Comparison of ENCODE assay signal across 10 cellular contexts in genomic region chr1:212606042-212606733, GRCh38. TPM values are rescaled to one million over a fixed set of nuclear protein-coding genes. Genes with fewer than 3 reads are reported as not detected.
DNase-seq lines count a peak whose midpoint lies in the region; ATAC-seq and TF ChIP-seq lines count a peak whose summit lies in the region.
"Had no signal": no experiment of that assay in that cellular context is flagged by ENCODE, and none has a peak within 500 bp of the region (broad histone marks: within the 10 kb centered on the region; RNA-seq: fewer than 3 reads in every experiment).

No MANE protein-coding gene starts in this region.

- H3K4me3 Mint-ChIP-seq in CD4-positive, CD25-positive, alpha-beta regulatory T cell: peak overlapping the region; percentile 94 to 98 (median 96)
- H3K4me3 Mint-ChIP-seq in neural crest cell: peak overlapping the region; percentile 77

- H2BK5ac ChIP-seq in IMR-90 (ENCODE audit: low read depth, low read length, poor library complexity, severe bottlenecking): no peak overlapping the region

- no peak overlapping the region for H3K27ac ChIP-seq in CD4-positive, CD25-positive, alpha-beta regulatory T cell (ENCODE audit: insufficient read depth, low read length, poor library complexity, severe bottlenecking)
- H3K27ac ChIP-seq in IMR-90 (ENCODE audit: insufficient read depth, low read length) (no peak overlapping the region), adrenal gland (no peak overlapping the region)
- H3K27ac ChIP-seq: neutrophil, SJSA1 had no signal

- H3K36me3 ChIP-seq in CD4-positive, CD25-positive, alpha-beta regulatory T cell (ENCODE audit: control insufficient read depth, insufficient read depth, low read length): no peaks in the 10 kb centered on the region
- H3K36me3 ChIP-seq in IMR-90 (ENCODE audit: control insufficient read depth, insufficient read depth, low read length): no peaks in the 10 kb centered on the region
- no peaks in the 10 kb centered on the region for H3K36me3 ChIP-seq in adrenal gland (replicated peaks in 1 of 2)
- H3K36me3 ChIP-seq: neutrophil had no signal

- H3K18ac ChIP-seq in IMR-90 (ENCODE audit: low read depth, low read length): no peak overlapping the region

- no peaks in the 10 kb centered on the region for H3K36me3 Mint-ChIP-seq in CD4-positive, CD25-positive, alpha-beta regulatory T cell
- no peaks in the 10 kb centered on the region for H3K36me3 Mint-ChIP-seq in neural crest cell (ENCODE audit: low read depth)

- H2BK120ac ChIP-seq in IMR-90 (ENCODE audit: low read depth, low read length): no peak overlapping the region

- H3K27me3 Mint-ChIP-seq in CD4-positive, CD25-positive, alpha-beta regulatory T cell: peaks cover 96% of the 10 kb centered on the region
- peaks cover 91% of the 10 kb centered on the region for H3K27me3 Mint-ChIP-seq in neural crest cell (ENCODE audit: low read depth)

- CTCF ChIA-PET in IMR-90 (lab: Yijun Ruan, JAX): interaction anchor here (1.1 kb wide), 1 partner anchor 9 kb away, joined by 4 read pairs; no protein-coding TSS in a partner anchor

- H3K4me2 ChIP-seq in IMR-90 (ENCODE audit: low read depth, low read length): no peak overlapping the region

- peak overlapping the region; percentile 40; the same call in 1 of the 2 replicates for H2AK5ac ChIP-seq in IMR-90 (ENCODE audit: low read depth, low read length)

- no peak overlapping the region for H4K91ac ChIP-seq in IMR-90 (ENCODE audit: insufficient read depth, low read depth, low read length)

- H4K8ac ChIP-seq in IMR-90 (ENCODE audit: low read depth in 2 of 2, low read length in 2 of 2): no peak overlapping the region

- no peak for TF ChIP-seq RAD21 in IMR-90 (IDR thresholded peaks at IDR 0.05; ENCODE audit: low read length)

- no peak for DNase-seq in CD4-positive, CD25-positive, alpha-beta regulatory T cell
- no peak for DNase-seq in IMR-90
- no peak for DNase-seq in choroid plexus epithelial cell (ENCODE audit: low read depth)
- DNase-seq in neural crest cell (ENCODE audit: low read depth, low spot score): no peak
- DNase-seq in adrenal gland: no peak
- DNase-seq in effector CD8-positive, alpha-beta T cell (lab: John Stamatoyannopoulos, UW): no peak

- H3K4me1 Mint-ChIP-seq in CD4-positive, CD25-positive, alpha-beta regulatory T cell: peaks cover 0 to 34% (median 23%) of the 10 kb centered on the region in 4 donors
- peaks cover 38% of the 10 kb centered on the region for H3K4me1 Mint-ChIP-seq in neural crest cell

- peaks cover 16 to 17% of the 10 kb centered on the region in 2 experiments for H3K79me1 ChIP-seq in IMR-90 (ENCODE audit: low read depth in 1 of 2, low read length in 2 of 2)

- no peak overlapping the region for H3K14ac ChIP-seq in IMR-90 (replicated peaks; ENCODE audit: low read depth, low read length)

- POLR2A ChIA-PET in IMR-90 (lab: Charles Lee; ENCODE audit: unreplicated experiment): no interaction called here

- H3K27ac Mint-ChIP-seq in CD4-positive, CD25-positive, alpha-beta regulatory T cell: no peak overlapping the region
- no peak overlapping the region for H3K27ac Mint-ChIP-seq in neural crest cell (ENCODE audit: unreplicated experiment)

- H3K56ac ChIP-seq in IMR-90 (ENCODE audit: extremely low read depth, insufficient read depth, low read length): no peak overlapping the region

- peak overlapping the region; percentile 29; the same call in 1 of the 2 replicates for H3K23ac ChIP-seq in IMR-90 (ENCODE audit: low read depth, low read length)

- intact Hi-C loops in IMR-90 (cut with micrococcal nuclease): no loop called here
- intact Hi-C loops in adrenal gland (cut with DNase I): loop anchor here in 1 of 2 donors (5.0 kb wide), 1 partner anchor 44 kb away; no protein-coding TSS in a partner anchor

- TF ChIP-seq POLR2A in IMR-90 (IDR thresholded peaks at IDR 0.05; ENCODE audit: low read depth, low read length) (no peak), adrenal gland (IDR thresholded peaks at IDR 0.05) (no peak)

- no peak overlapping the region for H4K5ac ChIP-seq in IMR-90 (ENCODE audit: low read depth, low read length)

- peaks cover 69% of the 10 kb centered on the region for H3K27me3 ChIP-seq in CD4-positive, CD25-positive, alpha-beta regulatory T cell (ENCODE audit: control insufficient read depth, insufficient read depth, low read length)
- H3K27me3 ChIP-seq in IMR-90 (ENCODE audit: control insufficient read depth, insufficient read depth, low read length) (peaks cover 54% of the 10 kb centered on the region), adrenal gland (peaks cover 22% of the 10 kb centered on the region)

- peaks cover 30% of the 10 kb centered on the region for H3K4me1 ChIP-seq in CD4-positive, CD25-positive, alpha-beta regulatory T cell (ENCODE audit: control insufficient read depth, insufficient read depth, low read length, poor library complexity, severe bottlenecking)
- H3K4me1 ChIP-seq in IMR-90 (ENCODE audit: control insufficient read depth, insufficient read depth, low read length): peaks cover 12% of the 10 kb centered on the region
- peaks cover 14 to 31% of the 10 kb centered on the region in 2 donors for H3K4me1 ChIP-seq in adrenal gland (replicated peaks in 1 of 2)

- no peak overlapping the region for H2AFZ ChIP-seq in IMR-90 (replicated peaks; ENCODE audit: low read length, poor library complexity)

- no TSS peak for BruUV-seq in IMR-90 (replicated peaks; lab: Mats Ljungman, UMichigan)

- H3K9me3 ChIP-seq in CD4-positive, CD25-positive, alpha-beta regulatory T cell (ENCODE audit: control insufficient read depth in 2 of 2, low read length in 2 of 2): no peaks in the 10 kb centered on the region
- H3K9me3 ChIP-seq in IMR-90 (ENCODE audit: control insufficient read depth, insufficient read depth, low read length): no peaks in the 10 kb centered on the region; the same call in 1 of the 2 replicates
- no peaks in the 10 kb centered on the region for H3K9me3 ChIP-seq in adrenal gland (replicated peaks in 1 of 3)
- H3K9me3 ChIP-seq: neutrophil, SJSA1 had no signal

- no peak overlapping the region for H2BK20ac ChIP-seq in IMR-90 (ENCODE audit: low read depth, low read length)

- peak overlapping the region; percentile 51 for H3K4me3 ChIP-seq in CD4-positive, CD25-positive, alpha-beta regulatory T cell (ENCODE audit: low read depth, low read length)
- H3K4me3 ChIP-seq in IMR-90 (ENCODE audit: insufficient read depth, low read depth, low read length) (no peak overlapping the region), choroid plexus epithelial cell (ENCODE audit: low read depth, low read length) (peak overlapping the region; percentile 40), adrenal gland (peak overlapping the region in 1 of 4 donors; percentile 68)
- H3K4me3 ChIP-seq: SJSA1 had no signal

- H3K9me1 ChIP-seq in IMR-90 (ENCODE audit: insufficient read depth, low read length): peaks cover 3% of the 10 kb centered on the region; the same call in 1 of the 2 replicates

- ATAC-seq in CD4-positive, CD25-positive, alpha-beta regulatory T cell (ENCODE audit: low read depth in 2 of 2): no peak
- ATAC-seq in IMR-90 (ENCODE audit: low read depth): no peak
- no peak for ATAC-seq in HG03565 (IDR thresholded peaks at IDR 0.05; ENCODE audit: unreplicated experiment)
- no peak for ATAC-seq in GM19035 (IDR thresholded peaks at IDR 0.05; ENCODE audit: unreplicated experiment)

- WGBS in IMR-90 (ENCODE audit: extremely low coverage in 2 of 2, insufficient read length in 1 of 2), 2 experiments: 0% methylated on average over 1 of the region's 9 CpGs; no CpG with 5 or more reads in 1 of the 2 experiments
- 7 to 10% (median 8%) methylated on average over 9 of the region's 9 CpGs for WGBS in adrenal gland, 4 donors

- dilution Hi-C loops in IMR-90 (cut with HindIII; ENCODE audit: low sequenced_read_pairs, unreplicated experiment): no loop called here

- H4K20me1 ChIP-seq in IMR-90 (ENCODE audit: insufficient read depth, low read length): peaks cover 10% of the 10 kb centered on the region; the same call in 1 of the 2 replicates

- no peak overlapping the region for H2AK9ac ChIP-seq in IMR-90 (replicated peaks; ENCODE audit: low read depth, low read length, poor library complexity)

- TF ChIP-seq CTCF in IMR-90 (conservative IDR thresholded peaks at IDR 0.05; ENCODE audit: low read depth, low read length) (no peak), choroid plexus epithelial cell (conservative IDR thresholded peaks at IDR 0.05; ENCODE audit: low read depth, low read length) (no peak), neural crest cell (conservative IDR thresholded peaks at IDR 0.05) (no peak), adrenal gland (IDR thresholded peaks at IDR 0.05) (no peak)

- in situ Hi-C loops in IMR-90 (cut with MboI; ENCODE audit: low sequenced_read_pairs): no loop called here

- H3K4ac ChIP-seq in IMR-90 (ENCODE audit: low read depth, low read length): no peak overlapping the region

- no peak overlapping the region; the same call in 2 of the 3 replicates for H2BK15ac ChIP-seq in IMR-90 (ENCODE audit: low read depth, low read length)

- H3K9ac ChIP-seq in IMR-90 (ENCODE audit: low read depth, low read length): no peak overlapping the region

- H3K9me3 Mint-ChIP-seq in CD4-positive, CD25-positive, alpha-beta regulatory T cell: peaks cover 0 to 3% (median 0%) of the 10 kb centered on the region in 7 donors
- no peaks in the 10 kb centered on the region for H3K9me3 Mint-ChIP-seq in neural crest cell

TF ChIP-seq in IMR-90, 13 proteins besides CTCF, POLR2A, EP300 and RAD21:
- TF ChIP-seq RCOR1 (IDR thresholded peaks at IDR 0.05; ENCODE audit: insufficient replicate concordance, low read length) (no peak), CHD1 (IDR thresholded peaks at IDR 0.05; ENCODE audit: low read depth, low read length) (no peak), SMC3 (IDR thresholded peaks at IDR 0.05; ENCODE audit: low read depth, low read length) (no peak)

RNA-seq across cellular contexts. Expression of gene ATF3, which starts 2.4 kb away (rescaled TPM):
- 53.7 TPM for total RNA-seq in CD4-positive, CD25-positive, alpha-beta regulatory T cell
- under 1 TPM in 2 of 4 donors, not detected in 2; 0.42 TPM for polyA plus RNA-seq in CD4-positive, CD25-positive, alpha-beta regulatory T cell
- total RNA-seq in IMR-90 (2012; rRNA removed) (9.9 and 15.0 TPM in 2 replicates), neural crest cell (10.3 and 12.3 TPM in 2 replicates), adrenal gland (10 to 100 TPM in 3 of 8 donors, 1 to 10 TPM in 5; 3.6 to 13.4 (median 8.1) TPM)
- polyA plus RNA-seq in IMR-90 (2012; rRNA removed) (12.3 and 17.9 TPM in 2 replicates), adrenal gland (10 to 100 TPM; 13.4 to 19.7 (median 14.5) TPM)
- 13.7 and 26.0 TPM in 2 replicates for polyA plus RNA-seq in IMR-90 (2012; cell fraction: cytosol; rRNA removed)
- 98.0 and 356 TPM in 2 replicates for polyA plus RNA-seq in IMR-90 (2012; cell fraction: nucleus; rRNA removed; ENCODE audit: low replicate concordance)
